In the genomic region with DNA sequence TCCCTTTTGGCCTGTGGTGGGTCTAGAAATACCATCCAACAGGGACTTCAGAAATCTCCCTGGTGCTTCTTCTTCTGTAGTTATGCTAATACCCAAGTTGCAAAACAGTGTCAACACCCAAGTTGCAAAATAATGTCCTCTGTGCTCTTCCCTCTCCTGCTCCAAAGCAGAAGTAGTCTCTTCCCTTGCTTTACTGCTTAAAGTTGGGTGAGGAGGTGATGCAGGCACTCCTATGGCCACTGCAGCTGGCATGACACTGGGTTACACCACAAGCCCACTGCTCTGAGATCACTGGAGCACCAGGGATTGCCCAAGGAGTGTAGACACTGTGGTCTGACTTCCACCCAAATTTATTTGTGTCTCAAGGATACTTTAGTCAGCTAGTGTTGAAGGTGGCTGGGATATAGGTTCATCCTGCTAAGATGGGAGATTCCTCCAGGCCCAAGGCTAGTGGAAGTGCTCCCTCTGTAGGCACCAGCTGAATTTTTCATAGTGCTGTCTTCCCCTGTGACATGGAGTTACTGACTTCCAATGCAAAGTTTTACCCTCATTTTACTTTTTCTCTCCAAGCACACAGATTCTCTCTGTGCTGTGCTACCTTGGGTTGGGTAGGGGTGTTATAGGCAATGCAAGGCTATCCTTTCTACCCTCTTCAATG, we compare ENCODE assay signal across 1 cellular context.
TF ChIP-seq lines count a peak whose summit lies in the region.

No MANE protein-coding gene starts in this region.

TF ChIP-seq in GM23338, 12 proteins besides CTCF, POLR2A, EP300 and RAD21 (continued from another document):
- TF ChIP-seq ZNF462 (CRISPR knock-in tag; IDR thresholded peaks at IDR 0.05) (no peak), ZNF114 (CRISPR knock-in tag; IDR thresholded peaks at IDR 0.05) (no peak), POLR2AphosphoS5 (IDR thresholded peaks at IDR 0.05; ENCODE audit: low read depth) (no peak), EZH2phosphoT487 (IDR thresholded peaks at IDR 0.05; ENCODE audit: unreplicated experiment) (no peak), ZNF331 (CRISPR knock-in tag; IDR thresholded peaks at IDR 0.05; ENCODE audit: low read depth) (no peak), EZH2 (IDR thresholded peaks at IDR 0.05; ENCODE audit: low read depth, unreplicated experiment) (no peak), STAT1 (IDR thresholded peaks at IDR 0.05; ENCODE audit: unreplicated experiment) (no peak), JUNB (IDR thresholded peaks at IDR 0.05; ENCODE audit: unreplicated experiment) (no peak)
- TF ChIP-seq, protein P1, sequence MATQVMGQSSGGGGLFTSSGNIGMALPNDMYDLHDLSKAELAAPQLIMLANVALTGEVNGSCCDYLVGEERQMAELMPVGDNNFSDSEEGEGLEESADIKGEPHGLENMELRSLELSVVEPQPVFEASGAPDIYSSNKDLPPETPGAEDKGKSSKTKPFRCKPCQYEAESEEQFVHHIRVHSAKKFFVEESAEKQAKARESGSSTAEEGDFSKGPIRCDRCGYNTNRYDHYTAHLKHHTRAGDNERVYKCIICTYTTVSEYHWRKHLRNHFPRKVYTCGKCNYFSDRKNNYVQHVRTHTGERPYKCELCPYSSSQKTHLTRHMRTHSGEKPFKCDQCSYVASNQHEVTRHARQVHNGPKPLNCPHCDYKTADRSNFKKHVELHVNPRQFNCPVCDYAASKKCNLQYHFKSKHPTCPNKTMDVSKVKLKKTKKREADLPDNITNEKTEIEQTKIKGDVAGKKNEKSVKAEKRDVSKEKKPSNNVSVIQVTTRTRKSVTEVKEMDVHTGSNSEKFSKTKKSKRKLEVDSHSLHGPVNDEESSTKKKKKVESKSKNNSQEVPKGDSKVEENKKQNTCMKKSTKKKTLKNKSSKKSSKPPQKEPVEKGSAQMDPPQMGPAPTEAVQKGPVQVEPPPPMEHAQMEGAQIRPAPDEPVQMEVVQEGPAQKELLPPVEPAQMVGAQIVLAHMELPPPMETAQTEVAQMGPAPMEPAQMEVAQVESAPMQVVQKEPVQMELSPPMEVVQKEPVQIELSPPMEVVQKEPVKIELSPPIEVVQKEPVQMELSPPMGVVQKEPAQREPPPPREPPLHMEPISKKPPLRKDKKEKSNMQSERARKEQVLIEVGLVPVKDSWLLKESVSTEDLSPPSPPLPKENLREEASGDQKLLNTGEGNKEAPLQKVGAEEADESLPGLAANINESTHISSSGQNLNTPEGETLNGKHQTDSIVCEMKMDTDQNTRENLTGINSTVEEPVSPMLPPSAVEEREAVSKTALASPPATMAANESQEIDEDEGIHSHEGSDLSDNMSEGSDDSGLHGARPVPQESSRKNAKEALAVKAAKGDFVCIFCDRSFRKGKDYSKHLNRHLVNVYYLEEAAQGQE (IDR thresholded peaks at IDR 0.05; ENCODE audit: unreplicated experiment), result no peak
TF ChIP-seq in GM23338: peak in this region for 0.
